ENCODE assay signal across 8 cellular contexts in the genomic region with DNA sequence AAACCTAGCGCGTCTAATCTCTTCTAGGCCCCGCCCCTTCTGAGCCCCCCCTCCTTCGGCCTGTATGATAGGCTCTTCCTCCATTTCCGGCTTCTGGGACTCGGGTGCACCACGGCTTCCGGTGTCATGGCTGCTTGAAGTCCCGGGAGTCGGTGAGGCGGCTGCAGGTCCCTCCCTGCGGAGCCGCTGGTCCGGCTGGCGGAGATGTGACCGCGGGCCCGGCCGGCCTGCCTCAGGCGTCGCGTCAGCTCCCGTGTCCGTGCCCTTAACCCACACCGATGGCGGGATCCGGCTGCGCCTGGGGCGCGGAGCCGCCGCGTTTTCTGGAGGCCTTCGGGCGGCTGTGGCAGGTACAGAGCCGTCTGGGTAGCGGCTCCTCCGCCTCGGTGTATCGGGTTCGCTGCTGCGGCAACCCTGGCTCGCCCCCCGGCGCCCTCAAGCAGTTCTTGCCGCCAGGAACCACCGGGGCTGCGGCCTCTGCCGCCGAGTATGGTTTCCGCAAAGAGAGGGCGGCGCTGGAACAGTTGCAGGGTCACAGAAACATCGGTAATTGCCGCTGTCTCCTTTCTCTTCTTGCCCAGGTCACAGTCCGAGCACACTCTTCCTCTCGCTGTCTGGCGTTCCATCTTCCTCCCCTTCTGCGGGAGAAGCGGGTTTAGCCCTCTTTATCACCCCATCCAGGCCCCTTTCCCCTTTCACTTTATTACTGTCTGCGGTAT. TPM values are rescaled to one million over a fixed set of nuclear protein-coding genes. Genes with fewer than 3 reads are reported as not detected.
DNase-seq lines count a peak whose midpoint lies in the region; ATAC-seq, FAIRE-seq and TF ChIP-seq lines count a peak whose summit lies in the region.

A gene with protein sequence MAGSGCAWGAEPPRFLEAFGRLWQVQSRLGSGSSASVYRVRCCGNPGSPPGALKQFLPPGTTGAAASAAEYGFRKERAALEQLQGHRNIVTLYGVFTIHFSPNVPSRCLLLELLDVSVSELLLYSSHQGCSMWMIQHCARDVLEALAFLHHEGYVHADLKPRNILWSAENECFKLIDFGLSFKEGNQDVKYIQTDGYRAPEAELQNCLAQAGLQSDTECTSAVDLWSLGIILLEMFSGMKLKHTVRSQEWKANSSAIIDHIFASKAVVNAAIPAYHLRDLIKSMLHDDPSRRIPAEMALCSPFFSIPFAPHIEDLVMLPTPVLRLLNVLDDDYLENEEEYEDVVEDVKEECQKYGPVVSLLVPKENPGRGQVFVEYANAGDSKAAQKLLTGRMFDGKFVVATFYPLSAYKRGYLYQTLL (plus strand): TSS at position 96 of the 719 bp plus-strand sequence. CDS start 183 bp downstream, at position 279.

- no TSS peak for BruUV-seq in mammary epithelial cell (replicated peaks; lab: Mats Ljungman, UMichigan)

- TF ChIP-seq CTCF in WI38 (IDR thresholded peaks at IDR 0.05; ENCODE audit: low read depth, low read length) (no peak), mammary epithelial cell (conservative IDR thresholded peaks at IDR 0.05 in 1 of 2, IDR thresholded peaks at IDR 0.05 in 1 of 2; ENCODE audit: extremely low read depth in 1 of 2, insufficient read depth in 1 of 2, low read depth in 1 of 2, low read length in 2 of 2) (peak in 1 of 2 donors; percentile 2)

- peak; percentile 89 for TF ChIP-seq POLR2A in GM18951 (IDR thresholded peaks at IDR 0.05; ENCODE audit: extremely low read depth, insufficient read depth, insufficient read length)

- H2AFZ ChIP-seq in mammary epithelial cell (ENCODE audit: low read depth, low read length) = peak within 1 kb of the TSS; percentile 99

- CTCF ChIA-PET in mammary epithelial cell (lab: Charles Lee; ENCODE audit: low non-redundant PET) = no interaction called here

- no peaks in the 10 kb centered on the region for H3K9me3 ChIP-seq in mammary epithelial cell (replicated peaks; ENCODE audit: insufficient read depth, low read length)
- H3K9me3 ChIP-seq in small intestine (ENCODE audit: control insufficient read depth, low read depth) = no peaks in the 10 kb centered on the region

- H3K4me1 ChIP-seq in mammary epithelial cell (ENCODE audit: insufficient read depth, low read length) (peaks cover 12% of the 10 kb centered on the region), small intestine (ENCODE audit: control insufficient read depth in 2 of 2, insufficient read depth in 1 of 2, low read depth in 1 of 2, low read length in 1 of 2) (peaks cover 2 to 3% of the 10 kb centered on the region in 2 donors)

- dilution Hi-C loops in mammary epithelial cell (cut with HindIII; ENCODE audit: low sequenced_read_pairs) = no loop called here

- peak; percentile 96 for DNase-seq in AG08395 (ENCODE audit: low spot score)
- peak; percentile 93 for DNase-seq in NCI-H2227 treated with DMSO at 0.1 percent for 48 hours (lab: John Stamatoyannopoulos, UW)
- DNase-seq in mammary epithelial cell = peak; percentile 84
- DNase-seq in iPS-NIHi11 (ENCODE audit: low spot score) = peak; percentile 93
- DNase-seq in small intestine = peak; percentile 94

- H3K36me3 ChIP-seq in mammary epithelial cell (ENCODE audit: insufficient read depth, low read length) (peaks cover 17% of the 10 kb centered on the region), small intestine (ENCODE audit: control insufficient read depth in 2 of 2, insufficient read depth in 2 of 2, low read length in 2 of 2) (peaks cover 5 to 9% of the 10 kb centered on the region in 2 donors)

- in situ Hi-C loops in GM18951 (cut with MboI; ENCODE audit: low sequenced_read_pairs, unreplicated experiment) (no loop called here), mammary epithelial cell (cut with MboI; ENCODE audit: low sequenced_read_pairs in 2 of 2) (no loop called here)

- peak within 1 kb of the TSS; percentile 80 for H3K4me3 ChIP-seq in WI38 (ENCODE audit: low read depth, low read length)
- H3K4me3 ChIP-seq in mammary epithelial cell (replicated peaks in 1 of 3; ENCODE audit: insufficient read depth in 1 of 3, low read depth in 2 of 3, low read length in 3 of 3) = peak within 1 kb of the TSS; percentile 80 to 96 (median 81)
- peak within 1 kb of the TSS; percentile 97 to 99 for H3K4me3 ChIP-seq in small intestine (ENCODE audit: low read depth in 1 of 2, low read length in 2 of 2)

- peak within 1 kb of the TSS; percentile 85 for H3K4me2 ChIP-seq in mammary epithelial cell (ENCODE audit: insufficient read depth, low read depth, low read length)

- WGBS in mammary epithelial cell (ENCODE audit: low coverage, missing lambda C conversion rate) = 3% methylated on average over 27 of the region's 61 CpGs
- WGBS in small intestine, 3 donors = 0% methylated on average over 53 to 61 of the region's 61 CpGs

- H4K20me1 ChIP-seq in mammary epithelial cell (ENCODE audit: insufficient read depth, low read length) = no peaks in the 10 kb centered on the region

- H3K27ac ChIP-seq in mammary epithelial cell (ENCODE audit: insufficient read depth, low read depth, low read length) (peak within 1 kb of the TSS; percentile 67), small intestine (ENCODE audit: low read depth in 1 of 2, low read length in 1 of 2) (peak within 1 kb of the TSS; percentile 95 to 96)

- intact Hi-C loops in mammary epithelial cell (cut with micrococcal nuclease) = loop anchor here (1.0 to 5.0 kb wide), 4 partner anchors 41 to 441 kb away; no protein-coding TSS in a partner anchor

- peak; percentile 98 for ATAC-seq in HG03175 (IDR thresholded peaks at IDR 0.05; ENCODE audit: unreplicated experiment)

- FAIRE-seq in small intestine (lab: Jason Lieb, UNC) = no peak

- H3K27me3 ChIP-seq in mammary epithelial cell (ENCODE audit: insufficient read depth, low read length) (no peaks in the 10 kb centered on the region), small intestine (ENCODE audit: control insufficient read depth in 2 of 2, insufficient read depth in 2 of 2, low read length in 2 of 2) (no peaks in the 10 kb centered on the region)

- peak within 1 kb of the TSS; percentile 84 for H3K9ac ChIP-seq in mammary epithelial cell (ENCODE audit: insufficient read depth, low read length)

- H3K79me2 ChIP-seq in mammary epithelial cell (ENCODE audit: insufficient read depth, low read length) = peaks cover 54% of the 10 kb centered on the region

RNA-seq across cellular contexts. Expression of the gene that starts here (rescaled TPM):
- total RNA-seq in mammary epithelial cell = 10 to 100 TPM; 59.5 to 97.5 TPM
- polyA plus RNA-seq in mammary epithelial cell = 16.2 TPM
- 57.6 TPM for polyA minus RNA-seq in mammary epithelial cell
- polyA plus RNA-seq in small intestine = 10 to 100 TPM; 13.0 to 19.9 (median 15.2) TPM

Comparison
In these comparisons a context has a peak if more than half of its experiments do, and no peak if none do; other contexts are left out.
1. Peak in every context shown above with its lines: DNase-seq, ATAC-seq, H3K4me3 ChIP-seq and H3K27ac ChIP-seq.